Comparison of ENCODE assay signal across 8 cellular contexts in the genomic region with DNA sequence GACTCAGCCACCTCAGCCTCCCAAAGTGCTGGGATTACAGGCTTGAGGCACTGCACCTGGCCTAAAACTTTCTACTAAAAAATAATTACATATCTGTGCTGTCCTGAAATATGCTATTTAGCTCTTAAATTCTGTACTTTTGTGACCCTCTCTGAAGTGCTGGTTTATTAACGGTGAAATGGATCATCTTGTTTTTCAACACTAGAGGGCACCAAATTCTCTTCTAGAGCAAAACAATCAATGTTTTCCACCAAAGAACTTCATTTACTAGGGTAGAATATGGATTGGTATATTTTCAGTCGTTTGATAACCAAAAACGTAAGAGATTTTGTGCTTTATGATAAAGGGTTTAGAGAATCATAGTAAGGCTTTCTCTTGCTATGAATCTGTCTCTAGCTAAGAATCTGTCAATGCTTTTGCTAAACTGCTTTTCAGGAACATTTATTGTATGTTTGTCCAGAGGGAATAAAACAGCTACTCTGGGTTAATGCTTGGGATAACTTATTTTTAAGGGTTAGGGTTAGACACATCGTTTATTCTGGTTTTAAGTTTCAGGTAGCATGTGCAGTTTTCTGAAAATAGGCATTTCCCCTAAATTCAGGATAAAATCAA.
DNase-seq lines count a peak whose midpoint lies in the region; ATAC-seq and TF ChIP-seq lines count a peak whose summit lies in the region.

No MANE protein-coding gene starts in this region.

- H3K4me1 Mint-ChIP-seq in CD4-positive, alpha-beta T cell (ENCODE audit: low read depth): no peaks in the 10 kb centered on the region

- H3K4me1 ChIP-seq in spleen: no peaks in the 10 kb centered on the region

- peaks cover 4% of the 10 kb centered on the region for H3K27me3 Mint-ChIP-seq in CD4-positive, alpha-beta T cell

- H3K36me3 ChIP-seq in spleen: peaks cover 0 to 11% (median 0%) of the 10 kb centered on the region in 6 donors

- TF ChIP-seq CTCF in CD4-positive, alpha-beta T cell (IDR thresholded peaks at IDR 0.05): peak; percentile 62
- peak in 8 of 11 experiments; percentile 28 to 59 (median 48) for TF ChIP-seq CTCF in spleen (IDR thresholded peaks at IDR 0.05 in 8 of 11, conservative IDR thresholded peaks at IDR 0.05 in 3 of 11)

- H3K9me3 Mint-ChIP-seq in CD4-positive, alpha-beta T cell: no peaks in the 10 kb centered on the region

- H3K4me3 ChIP-seq in spleen: no peak overlapping the region

- intact Hi-C loops in CD4-positive, alpha-beta T cell (cut with DNase I, micrococcal nuclease): loop anchor here in 1 of 2 experiments (1.0 to 5.0 kb wide), 2 partner anchors 555 to 1253 kb away; a partner anchor contains a TSS
- intact Hi-C loops in spleen (cut with DNase I; ENCODE audit: low total_unique reads): no loop called here

- ATAC-seq in CD4-positive, alpha-beta T cell (ENCODE audit: poor library complexity): no peak
- ATAC-seq in GM19043 (IDR thresholded peaks at IDR 0.05; ENCODE audit: low read depth, unreplicated experiment): peak; percentile 76
- no peak for ATAC-seq in HG03045 (IDR thresholded peaks at IDR 0.05; ENCODE audit: unreplicated experiment)

- H3K27ac ChIP-seq in CD4-positive, alpha-beta T cell (ENCODE audit: low read depth, low read length): no peak overlapping the region
- H3K27ac ChIP-seq in spleen: no peak overlapping the region

- no peaks in the 10 kb centered on the region for H3K27me3 ChIP-seq in CD4-positive, alpha-beta T cell (ENCODE audit: control insufficient read depth, insufficient read depth, low read length)
- H3K27me3 ChIP-seq in spleen (replicated peaks in 1 of 7): no peaks in the 10 kb centered on the region

- no peak for DNase-seq in CD4-positive, alpha-beta T cell
- DNase-seq in HT1080 (ENCODE audit: low read depth) (peak; percentile 25), SHP77 treated with DMSO at 0.1 percent for 48 hours (lab: John Stamatoyannopoulos, UW) (peak; percentile 35), foreskin melanocyte (peak; percentile 13), spleen (no peak)
- DNase-seq in stimulated activated naive CD4-positive, alpha-beta T cell treated with Interleukin-2 at 50 U/mL for 16 hours (lab: John Stamatoyannopoulos, UW): no peak

- H3K36me3 Mint-ChIP-seq in CD4-positive, alpha-beta T cell (ENCODE audit: low read depth): no peaks in the 10 kb centered on the region

- H3K4me3 Mint-ChIP-seq in CD4-positive, alpha-beta T cell: no peak overlapping the region

- WGBS in spleen, 5 donors: 4 to 10% (median 9%) methylated on average over 4 of the region's 4 CpGs

- H3K9me3 ChIP-seq in CD4-positive, alpha-beta T cell (ENCODE audit: control insufficient read depth, low read length): no peaks in the 10 kb centered on the region
- H3K9me3 ChIP-seq in spleen: peaks cover 0 to 13% (median 1%) of the 10 kb centered on the region in 8 donors

- TF ChIP-seq POLR2A in spleen (IDR thresholded peaks at IDR 0.05): no peak

- CTCF ChIA-PET in CD4-positive, alpha-beta T cell (lab: Charles Lee): no interaction called here

- POLR2A ChIA-PET in CD4-positive, alpha-beta T cell (lab: Charles Lee): no interaction called here

- H3K27ac Mint-ChIP-seq in CD4-positive, alpha-beta T cell: no peak overlapping the region

Comparison
In these comparisons a context has a peak if more than half of its experiments do, and no peak if none do; other contexts are left out.
1. DNase-seq: peak in HT1080 (single experiment), SHP77 treated with DMSO at 0.1 percent for 48 hours (single experiment) and foreskin melanocyte (single experiment); none in CD4-positive, alpha-beta T cell (0 of 10), spleen (single experiment) and stimulated activated naive CD4-positive, alpha-beta T cell treated with Interleukin-2 at 50 U/mL for 16 hours (single experiment).